In genomic region chr1:203427451-203427850, GRCh38 we compare ENCODE assay signal across 15 cellular contexts. TPM values are rescaled to one million over a fixed set of nuclear protein-coding genes. Genes with fewer than 3 reads are reported as not detected.
DNase-seq lines count a peak whose midpoint lies in the region; ATAC-seq and TF ChIP-seq lines count a peak whose summit lies in the region.
"Had no signal": no experiment of that assay in that cellular context is flagged by ENCODE, and none has a peak within 500 bp of the region (broad histone marks: within the 10 kb centered on the region; RNA-seq: fewer than 3 reads in every experiment).

No MANE protein-coding gene starts in this region.

- no peaks in the 10 kb centered on the region for H3K79me2 ChIP-seq in OCI-LY3 (ENCODE audit: low read length)

- intact Hi-C loops in transverse colon (cut with DNase I; ENCODE audit: low total_unique reads): no loop called here

- H2AFZ ChIP-seq in OCI-LY3 (ENCODE audit: low read depth, low read length): no peak overlapping the region
- H2AFZ ChIP-seq: GM23338 had no signal

- H3K9ac ChIP-seq in OCI-LY3 (ENCODE audit: low read length) (no peak overlapping the region), duodenal mucosa (ENCODE audit: low read depth in 1 of 2, low read length in 2 of 2) (peak overlapping the region; percentile 51 to 73)
- H3K9ac ChIP-seq: BLaER1 had no signal

- H3K4me1 ChIP-seq in OCI-LY3 (ENCODE audit: low read length): peaks cover 61% of the 10 kb centered on the region
- H3K4me1 ChIP-seq in duodenal mucosa (ENCODE audit: control insufficient read depth in 1 of 2, insufficient read depth in 2 of 2, low read length in 2 of 2): peaks cover 30 to 31% of the 10 kb centered on the region in 2 donors
- H3K4me1 ChIP-seq in transverse colon: peaks cover 17 to 41% (median 26%) of the 10 kb centered on the region in 4 donors
- H3K4me1 ChIP-seq: BLaER1 had no signal

- H3K9me3 ChIP-seq in OCI-LY3 (ENCODE audit: insufficient read depth, low read length) (no peaks in the 10 kb centered on the region), duodenal mucosa (ENCODE audit: control insufficient read depth in 1 of 2, low read length in 2 of 2) (no peaks in the 10 kb centered on the region), transverse colon (no peaks in the 10 kb centered on the region)
- H3K9me3 ChIP-seq: BLaER1 had no signal

- H3K36me3 ChIP-seq in OCI-LY3 (replicated peaks; ENCODE audit: low read depth, low read length): no peaks in the 10 kb centered on the region
- H3K36me3 ChIP-seq in duodenal mucosa (ENCODE audit: control insufficient read depth in 1 of 2, insufficient read depth in 2 of 2, low read length in 2 of 2): no peaks in the 10 kb centered on the region
- H3K36me3 ChIP-seq in transverse colon: no peaks in the 10 kb centered on the region
- H3K36me3 ChIP-seq: BLaER1 had no signal

- 56 to 80% methylated on average over 1 to 4 of the region's 4 CpGs for WGBS in transverse colon (ENCODE audit: low coverage in 1 of 2), 2 donors

- H4K20me1 ChIP-seq in OCI-LY3 (ENCODE audit: insufficient read depth, low read length): no peaks in the 10 kb centered on the region
- H4K20me1 ChIP-seq: BLaER1 had no signal

- H3K27me3 Mint-ChIP-seq in nephron progenitor cell (ENCODE audit: low read depth, poor library complexity) (peaks cover 19% of the 10 kb centered on the region), immature natural killer cell (ENCODE audit: low read depth in 3 of 3) (peaks cover 8 to 12% (median 11%) of the 10 kb centered on the region in 3 donors)

- TF ChIP-seq POLR2A in transverse colon (IDR thresholded peaks at IDR 0.05): no peak

- H3K4me3 ChIP-seq in OCI-LY3 (ENCODE audit: low read length): no peak overlapping the region
- H3K4me3 ChIP-seq in duodenal mucosa (ENCODE audit: low read depth in 1 of 2, low read length in 2 of 2): peak overlapping the region; percentile 73 to 88
- H3K4me3 ChIP-seq in transverse colon: peak overlapping the region in 3 of 4 donors; percentile 35 to 51 (median 39)
- H3K4me3 ChIP-seq: BLaER1, GM12878, GM23338 had no signal

- H3K4me2 ChIP-seq in OCI-LY3 (ENCODE audit: low read length): peak overlapping the region; percentile 59; the same call in 1 of the 2 replicates
- H3K4me2 ChIP-seq: BLaER1, GM23338 had no signal

- ATAC-seq in GM21381 (IDR thresholded peaks at IDR 0.05; ENCODE audit: unreplicated experiment): no peak
- ATAC-seq: GM12878, GM23338 had no signal

- TF ChIP-seq CTCF in OCI-LY3 (IDR thresholded peaks at IDR 0.05; ENCODE audit: low read depth, low read length) (no peak), nephron progenitor cell (IDR thresholded peaks at IDR 0.05) (no peak), transverse colon (IDR thresholded peaks at IDR 0.05) (no peak)

- no peak for TF ChIP-seq EP300 in transverse colon (IDR thresholded peaks at IDR 0.05; ENCODE audit: low read depth)

- no peak overlapping the region for H3K27ac ChIP-seq in OCI-LY3 (ENCODE audit: low read length)
- peak overlapping the region; percentile 60 for H3K27ac ChIP-seq in duodenal mucosa (ENCODE audit: low read depth, low read length)
- peak overlapping the region; percentile 84 to 87 (median 86) for H3K27ac ChIP-seq in transverse colon
- H3K27ac ChIP-seq: 22Rv1, BLaER1 had no signal

- H3K9me3 Mint-ChIP-seq in nephron progenitor cell (no peaks in the 10 kb centered on the region), immature natural killer cell (peaks cover 0 to 2% (median 0%) of the 10 kb centered on the region in 6 donors)
- H3K9me3 Mint-ChIP-seq: GM23338 had no signal

- H3K36me3 Mint-ChIP-seq in nephron progenitor cell (ENCODE audit: low read depth) (no peaks in the 10 kb centered on the region), immature natural killer cell (no peaks in the 10 kb centered on the region)

- H3K27ac Mint-ChIP-seq in nephron progenitor cell: no peak overlapping the region
- no peak overlapping the region for H3K27ac Mint-ChIP-seq in immature natural killer cell
- H3K27ac Mint-ChIP-seq: GM23338 had no signal

- H3K4me1 Mint-ChIP-seq in nephron progenitor cell (peaks cover 67% of the 10 kb centered on the region), immature natural killer cell (no peaks in the 10 kb centered on the region)

- H3K4me3 Mint-ChIP-seq in nephron progenitor cell: peak overlapping the region; percentile 6
- no peak overlapping the region for H3K4me3 Mint-ChIP-seq in immature natural killer cell
- H3K4me3 Mint-ChIP-seq: GM23338 had no signal

- no peaks in the 10 kb centered on the region for H3K27me3 ChIP-seq in OCI-LY3 (ENCODE audit: low read depth, low read length)
- H3K27me3 ChIP-seq in duodenal mucosa (ENCODE audit: control insufficient read depth in 1 of 2, insufficient read depth in 2 of 2, low read length in 2 of 2): peaks cover 0 to 4% of the 10 kb centered on the region in 2 donors
- H3K27me3 ChIP-seq in transverse colon: no peaks in the 10 kb centered on the region
- H3K27me3 ChIP-seq: BLaER1 had no signal

- in situ Hi-C loops in transverse colon (cut with MboI; ENCODE audit: low pct_ligation_motif_present in 1 of 4, low pct_unique_long_range_greater_than_20kb in 1 of 4, low sequenced_read_pairs in 3 of 4): loop anchor here in 1 of 4 donors (25.0 kb wide), 1 partner anchor 165 kb away; no protein-coding TSS in a partner anchor

- DNase-seq in nephron progenitor cell: no peak
- DNase-seq in transverse colon: no peak
- DNase-seq in immature natural killer cell: no peak
- no peak for DNase-seq in NCI-H524 (lab: John Stamatoyannopoulos, UW)
- DNase-seq: AML-193, DMS 273 treated with DMSO at 0.1 percent for 48 hours, H7 had no signal

RNA-seq across cellular contexts. Expression of gene PRELP, which starts 48.2 kb away (rescaled TPM):
- total RNA-seq in transverse colon: 10 to 100 TPM; 15.4 to 35.2 (median 23.3) TPM
- polyA plus RNA-seq in immature natural killer cell: not detected
- total RNA-seq: Daoy had no signal
